Comparison of ENCODE assay signal across 9 cellular contexts in the genomic region with DNA sequence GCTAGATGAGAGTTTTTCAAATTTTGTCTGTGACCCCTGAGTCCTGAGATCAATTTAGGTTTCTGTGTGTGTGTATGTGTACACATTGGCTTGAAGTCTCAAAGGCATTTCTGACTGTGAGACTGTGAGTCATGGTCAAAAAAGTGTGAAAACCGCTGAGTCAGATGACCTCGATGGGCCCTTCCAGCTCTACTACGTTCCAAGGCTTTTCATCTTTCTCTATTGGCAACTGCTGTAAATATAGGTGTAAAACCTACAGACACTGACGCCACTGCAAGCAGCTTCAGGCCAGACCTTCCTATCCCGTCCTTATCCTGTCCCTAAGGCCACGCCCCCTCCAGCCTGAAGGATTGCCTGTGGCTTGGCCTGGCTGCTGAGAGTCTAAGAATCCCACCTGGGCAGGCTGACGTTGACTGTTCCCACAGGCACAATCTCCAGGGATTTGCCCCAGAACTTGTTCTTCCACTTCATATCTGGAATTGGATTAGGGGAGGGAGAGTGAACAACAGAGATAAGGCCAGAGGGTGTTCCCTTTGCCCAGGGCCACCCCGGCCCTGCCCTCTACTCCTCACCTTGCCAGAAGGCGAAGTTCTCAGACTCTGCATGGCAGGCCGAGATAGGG. TPM values are rescaled to one million over a fixed set of nuclear protein-coding genes. Genes with fewer than 3 reads are reported as not detected.
DNase-seq lines count a peak whose midpoint lies in the region; ATAC-seq and TF ChIP-seq lines count a peak whose summit lies in the region.
"Had no signal": no experiment of that assay in that cellular context is flagged by ENCODE, and none has a peak within 500 bp of the region (broad histone marks: within the 10 kb centered on the region; RNA-seq: fewer than 3 reads in every experiment).

No MANE protein-coding gene starts in this region.

- H3K4me3 ChIP-seq in upper lobe of left lung, result no peak overlapping the region
- H3K4me3 ChIP-seq: dorsolateral prefrontal cortex had no signal

- H3K4me3 Mint-ChIP-seq in activated CD4-positive, alpha-beta memory T cell treated with anti-CD3 and anti-CD28 coated beads, Interleukin-2, amount 10 ng/mL, durations not matched to agents 7 days and 5 days, result no peak overlapping the region

- peaks cover 50% of the 10 kb centered on the region for H3K36me3 Mint-ChIP-seq in activated CD4-positive, alpha-beta memory T cell treated with anti-CD3 and anti-CD28 coated beads, Interleukin-2, amount 10 ng/mL, durations not matched to agents 7 days and 5 days (ENCODE audit: low read depth)

- POLR2A ChIA-PET in activated CD4-positive, alpha-beta memory T cell treated with anti-CD3 and anti-CD28 coated beads, Interleukin-2, amount 10 ng/mL, durations not matched to agents 7 days and 5 days (lab: Charles Lee), result interaction anchor here (1.3 kb wide), 1 partner anchor 20 kb away, joined by 15 read pairs; the partner anchor contains the start of genes LRRC46 and MRPL10

- H3K27me3 ChIP-seq in upper lobe of left lung, result no peaks in the 10 kb centered on the region
- H3K27me3 ChIP-seq: dorsolateral prefrontal cortex had no signal

- WGBS in upper lobe of left lung, 2 donors, result 49 to 54% methylated on average over 9 to 10 of the region's 10 CpGs

- ATAC-seq in GM18520 (IDR thresholded peaks at IDR 0.05; ENCODE audit: unreplicated experiment) (peak; percentile 76), upper lobe of left lung (ENCODE audit: low FRiP score in 2 of 2) (peak; percentile 59 to 65), HG03342 (IDR thresholded peaks at IDR 0.05; ENCODE audit: unreplicated experiment) (no peak)

- TF ChIP-seq CTCF in upper lobe of left lung (IDR thresholded peaks at IDR 0.05), result no peak

- DNase-seq in ACHN (peak; percentile 90), iPS-NIHi7 (ENCODE audit: extremely low spot score) (peak; percentile 63), upper lobe of left lung (peak in 1 of 2 donors; percentile 82), MV-4-11 (lab: John Stamatoyannopoulos, UW) (no peak), OCI-M2 (lab: John Stamatoyannopoulos, UW; ENCODE audit: unreplicated experiment) (no peak)
- DNase-seq in activated CD4-positive, alpha-beta memory T cell treated with anti-CD3 and anti-CD28 coated beads, Interleukin-2, amount 10 ng/mL, durations not matched to agents 7 days and 5 days, result peak; percentile 40

- peaks cover 21% of the 10 kb centered on the region for H3K4me1 Mint-ChIP-seq in activated CD4-positive, alpha-beta memory T cell treated with anti-CD3 and anti-CD28 coated beads, Interleukin-2, amount 10 ng/mL, durations not matched to agents 7 days and 5 days

- no peaks in the 10 kb centered on the region for H3K9me3 ChIP-seq in upper lobe of left lung

- no peaks in the 10 kb centered on the region for H3K9me3 Mint-ChIP-seq in activated CD4-positive, alpha-beta memory T cell treated with anti-CD3 and anti-CD28 coated beads, Interleukin-2, amount 10 ng/mL, durations not matched to agents 7 days and 5 days

- in situ Hi-C loops in ACHN (cut with HindIII; ENCODE audit: low pct_ligation_motif_present, low pct_unique_long_range_greater_than_20kb, low sequenced_read_pairs), result no loop called here

- peaks cover 8 to 88% (median 55%) of the 10 kb centered on the region in 4 donors for H3K36me3 ChIP-seq in upper lobe of left lung

- no peak for TF ChIP-seq EP300 in upper lobe of left lung (IDR thresholded peaks at IDR 0.05)

- no peak for TF ChIP-seq POLR2A in upper lobe of left lung (IDR thresholded peaks at IDR 0.05)

- H3K27ac ChIP-seq in upper lobe of left lung, result peak overlapping the region; percentile 31 to 51 (median 38)
- H3K27ac ChIP-seq: dorsolateral prefrontal cortex had no signal

- CTCF ChIA-PET in activated CD4-positive, alpha-beta memory T cell treated with anti-CD3 and anti-CD28 coated beads, Interleukin-2, amount 10 ng/mL, durations not matched to agents 7 days and 5 days (lab: Charles Lee), result interaction anchor here (0.7 to 1.3 kb wide), 3 partner anchors 12 to 44 kb away, joined by 3 read pairs; partner anchors contain the start of genes OSBPL7 and SCRN2

- H3K27me3 Mint-ChIP-seq in activated CD4-positive, alpha-beta memory T cell treated with anti-CD3 and anti-CD28 coated beads, Interleukin-2, amount 10 ng/mL, durations not matched to agents 7 days and 5 days, result no peaks in the 10 kb centered on the region

- peak overlapping the region; percentile 46 for H3K27ac Mint-ChIP-seq in activated CD4-positive, alpha-beta memory T cell treated with anti-CD3 and anti-CD28 coated beads, Interleukin-2, amount 10 ng/mL, durations not matched to agents 7 days and 5 days

- H3K4me1 ChIP-seq in upper lobe of left lung, result peaks cover 0 to 11% (median 6%) of the 10 kb centered on the region in 4 donors

RNA-seq across cellular contexts. Expression of gene OSBPL7, which starts 11.3 kb away (rescaled TPM):
- total RNA-seq in activated CD4-positive, alpha-beta memory T cell treated with anti-CD3 and anti-CD28 coated beads, Interleukin-2, amount 10 ng/mL, durations not matched to agents 7 days and 5 days, result 10 to 100 TPM; 33.2 to 36.1 TPM
- 10 to 100 TPM; 10.7 to 44.0 (median 19.3) TPM for total RNA-seq in upper lobe of left lung

RNA-seq across cellular contexts. Expression of gene MRPL10, which starts 21.0 kb away (rescaled TPM):
- total RNA-seq in activated CD4-positive, alpha-beta memory T cell treated with anti-CD3 and anti-CD28 coated beads, Interleukin-2, amount 10 ng/mL, durations not matched to agents 7 days and 5 days, result 10 to 100 TPM; 91.5 to 95.7 TPM
- total RNA-seq in upper lobe of left lung, result 10 to 100 TPM; 23.1 to 44.2 (median 28.6) TPM

RNA-seq across cellular contexts. Expression of gene LRRC46, which starts 21.2 kb away (rescaled TPM):
- total RNA-seq in activated CD4-positive, alpha-beta memory T cell treated with anti-CD3 and anti-CD28 coated beads, Interleukin-2, amount 10 ng/mL, durations not matched to agents 7 days and 5 days, result under 1 TPM; 0.45 to 0.53 TPM
- 10 to 100 TPM in 1 of 6 donors, 1 to 10 TPM in 4, under 1 TPM in 1; 0.49 to 23.5 (median 9.1) TPM for total RNA-seq in upper lobe of left lung

RNA-seq across cellular contexts. Expression of gene SCRN2, which starts 30.8 kb away (rescaled TPM):
- total RNA-seq in activated CD4-positive, alpha-beta memory T cell treated with anti-CD3 and anti-CD28 coated beads, Interleukin-2, amount 10 ng/mL, durations not matched to agents 7 days and 5 days, result 10 to 100 TPM; 29.1 to 29.8 TPM
- 10 to 100 TPM; 24.4 to 73.3 (median 34.8) TPM for total RNA-seq in upper lobe of left lung

RNA-seq across cellular contexts. Expression of gene SP6, which starts 40.7 kb away (rescaled TPM):
- total RNA-seq in activated CD4-positive, alpha-beta memory T cell treated with anti-CD3 and anti-CD28 coated beads, Interleukin-2, amount 10 ng/mL, durations not matched to agents 7 days and 5 days, result under 1 TPM; 0.10 to 0.15 TPM
- total RNA-seq in upper lobe of left lung, result 1 to 10 TPM in 5 of 6 donors, under 1 TPM in 1; 0.76 to 6.4 (median 2.4) TPM

Comparison
In these comparisons a context has a peak if more than half of its experiments do, and no peak if none do; other contexts are left out.
1. DNase-seq: peak in ACHN (single experiment), activated CD4-positive, alpha-beta memory T cell treated with anti-CD3 and anti-CD28 coated beads, Interleukin-2, amount 10 ng/mL, durations not matched to agents 7 days and 5 days (single experiment) and iPS-NIHi7 (single experiment); none in MV-4-11 (single experiment) and OCI-M2 (single experiment).